In genomic region chr7:23468721-23469149, GRCh38 we compare ENCODE assay signal across 8 cellular contexts. TPM values are rescaled to one million over a fixed set of nuclear protein-coding genes. Genes with fewer than 3 reads are reported as not detected.
DNase-seq lines count a peak whose midpoint lies in the region; ATAC-seq and TF ChIP-seq lines count a peak whose summit lies in the region.

No MANE protein-coding gene starts in this region.

- no peaks in the 10 kb centered on the region for H3K9me3 ChIP-seq in WERI-Rb-1 (ENCODE audit: severe bottlenecking)
- no peaks in the 10 kb centered on the region for H3K9me3 ChIP-seq in thyroid gland

- H3K4me3 Mint-ChIP-seq in stimulated activated naive CD8-positive, alpha-beta T cell treated with anti-CD3 and anti-CD28 coated beads, Interleukin-15, Interleukin-2, amounts not matched to agents 100 ng/mL and 50 ng/mL, for 24 hours: peak overlapping the region; percentile 68

- peaks cover 36% of the 10 kb centered on the region for H3K4me1 Mint-ChIP-seq in stimulated activated naive CD8-positive, alpha-beta T cell treated with anti-CD3 and anti-CD28 coated beads, Interleukin-15, Interleukin-2, amounts not matched to agents 100 ng/mL and 50 ng/mL, for 24 hours (ENCODE audit: low read depth)

- no peak for ATAC-seq in stimulated activated naive CD8-positive, alpha-beta T cell treated with anti-CD3 and anti-CD28 coated beads, Interleukin-15, Interleukin-2, amounts not matched to agents 100 U/mL and 50 U/mL, for 24 hours

- peaks cover 72% of the 10 kb centered on the region for H3K27me3 Mint-ChIP-seq in stimulated activated naive CD8-positive, alpha-beta T cell treated with anti-CD3 and anti-CD28 coated beads, Interleukin-15, Interleukin-2, amounts not matched to agents 100 ng/mL and 50 ng/mL, for 24 hours

- TF ChIP-seq CTCF in WERI-Rb-1 (IDR thresholded peaks at IDR 0.05; ENCODE audit: low read depth, low read length) (0 out of 2 replicates have a peak, but pooled peaks have one; percentile 3), fibroblast of mammary gland (conservative IDR thresholded peaks at IDR 0.05; ENCODE audit: control insufficient read depth, insufficient read depth, low read depth, low read length) (no peak), thyroid gland (IDR thresholded peaks at IDR 0.05) (no peak)

- H3K4me3 ChIP-seq in WERI-Rb-1 (ENCODE audit: low read depth, low read length) (peak overlapping the region; percentile 93), fibroblast of mammary gland (ENCODE audit: control insufficient read depth, low read depth, low read length) (peak overlapping the region; percentile 54), skin epidermis (peak overlapping the region in 6 of 7 experiments; percentile 8 to 31 (median 16)), thyroid gland (replicated peaks in 1 of 3) (peak overlapping the region in 1 of 3 donors; percentile 19)

- H3K27ac Mint-ChIP-seq in stimulated activated naive CD8-positive, alpha-beta T cell treated with anti-CD3 and anti-CD28 coated beads, Interleukin-15, Interleukin-2, amounts not matched to agents 100 ng/mL and 50 ng/mL, for 24 hours: no peak overlapping the region

- no peaks in the 10 kb centered on the region for H3K36me3 Mint-ChIP-seq in stimulated activated naive CD8-positive, alpha-beta T cell treated with anti-CD3 and anti-CD28 coated beads, Interleukin-15, Interleukin-2, amounts not matched to agents 100 ng/mL and 50 ng/mL, for 24 hours (ENCODE audit: low read depth)

- DNase-seq in stimulated activated naive CD8-positive, alpha-beta T cell treated with anti-CD3 and anti-CD28 coated beads, Interleukin-15, Interleukin-2, amounts not matched to agents 100 U/mL and 50 U/mL, for 24 hours: no peak
- no peak for DNase-seq in WERI-Rb-1
- no peak for DNase-seq in fibroblast of mammary gland (ENCODE audit: low read depth)
- DNase-seq in NCI-H187 (lab: John Stamatoyannopoulos, UW): no peak
- DNase-seq in thyroid gland: no peak
- no peak for DNase-seq in GF-D8 (lab: John Stamatoyannopoulos, UW)

- TF ChIP-seq POLR2A in thyroid gland (IDR thresholded peaks at IDR 0.05): no peak

- H3K36me3 ChIP-seq in WERI-Rb-1 (peaks cover 17% of the 10 kb centered on the region), thyroid gland (no peaks in the 10 kb centered on the region)

- H3K9me3 Mint-ChIP-seq in stimulated activated naive CD8-positive, alpha-beta T cell treated with anti-CD3 and anti-CD28 coated beads, Interleukin-15, Interleukin-2, amounts not matched to agents 100 ng/mL and 50 ng/mL, for 24 hours: no peaks in the 10 kb centered on the region

- H3K27ac ChIP-seq in WERI-Rb-1 (peak overlapping the region; percentile 99), skin epidermis (no peak overlapping the region), thyroid gland (no peak overlapping the region)

- peaks cover 18 to 36% of the 10 kb centered on the region in 2 donors for H3K4me1 ChIP-seq in thyroid gland

- 3 to 5% methylated on average over 16 to 20 of the region's 29 CpGs for WGBS in thyroid gland, 2 donors

- intact Hi-C loops in thyroid gland (cut with DNase I): no loop called here

- H3K27me3 ChIP-seq in WERI-Rb-1 (ENCODE audit: insufficient read depth, low read depth, severe bottlenecking) (no peaks in the 10 kb centered on the region), thyroid gland (peaks cover 75% of the 10 kb centered on the region)

RNA-seq across cellular contexts. Expression of gene IGF2BP3, which starts 1.6 kb away (rescaled TPM):
- 1 to 10 TPM in 3 of 4 donors, under 1 TPM in 1; 0.67 to 5.2 (median 3.4) TPM for total RNA-seq in thyroid gland
